Comparison of ENCODE assay signal across 18 cellular contexts in the genomic region with DNA sequence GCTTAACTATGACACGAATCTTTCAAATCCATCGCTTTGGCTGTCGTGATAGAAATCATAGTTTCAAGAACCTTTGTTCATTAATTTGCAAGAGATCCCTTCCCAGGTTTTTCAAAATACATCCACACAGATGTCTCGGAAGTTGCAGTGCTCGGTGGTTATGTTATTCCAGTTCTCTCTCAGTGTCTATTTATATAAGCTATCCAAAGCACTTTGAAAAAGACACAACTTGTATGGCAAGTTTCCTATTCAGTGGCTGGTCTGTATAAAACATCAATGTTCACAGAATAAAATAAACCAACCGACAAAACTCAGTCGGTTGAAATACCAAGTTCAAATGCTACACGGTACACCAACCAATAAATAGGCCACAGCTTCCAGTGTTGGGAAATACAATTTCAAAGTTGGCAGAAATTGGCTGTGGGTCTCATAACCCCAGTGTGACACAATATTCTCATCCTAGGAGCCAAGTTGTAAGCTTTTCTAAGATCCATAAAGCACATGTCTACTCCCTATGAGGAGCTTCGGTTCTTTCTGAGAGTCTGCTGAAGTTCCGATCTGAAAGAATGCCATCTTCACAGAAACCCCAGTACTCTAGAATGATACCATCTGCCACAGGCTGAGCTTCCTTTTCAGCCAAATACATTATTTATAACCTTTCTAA. TPM values are rescaled to one million over a fixed set of nuclear protein-coding genes. Genes with fewer than 3 reads are reported as not detected.
DNase-seq lines count a peak whose midpoint lies in the region; ATAC-seq, FAIRE-seq and TF ChIP-seq lines count a peak whose summit lies in the region.
"Had no signal": no experiment of that assay in that cellular context is flagged by ENCODE, and none has a peak within 500 bp of the region (broad histone marks: within the 10 kb centered on the region; RNA-seq: fewer than 3 reads in every experiment).

No MANE protein-coding gene starts in this region.

- H3K27ac ChIP-seq in heart right ventricle (peak overlapping the region in 2 of 10 donors; percentile 17 to 21), right cardiac atrium (ENCODE audit: low read length) (no peak overlapping the region), thymus (ENCODE audit: low read depth) (peak overlapping the region; percentile 75)
- H3K27ac ChIP-seq: body of pancreas, SJSA1, uterus had no signal

- CTCF ChIA-PET in WTC11 (lab: Charles Lee), result interaction anchor here (0.7 kb wide), 1 partner anchor 12 kb away, joined by 3 read pairs; no protein-coding TSS in a partner anchor

- H3K4me1 Mint-ChIP-seq in WTC11 (peaks cover 5% of the 10 kb centered on the region; the same call in 1 of the 2 replicates), immature natural killer cell (peaks cover 58 to 99% of the 10 kb centered on the region in 2 donors)

- H3K27me3 Mint-ChIP-seq in WTC11 (ENCODE audit: low read depth), result no peaks in the 10 kb centered on the region
- H3K27me3 Mint-ChIP-seq in immature natural killer cell (ENCODE audit: low read depth in 3 of 3), result peaks cover 0 to 1% (median 0%) of the 10 kb centered on the region in 3 donors
- H3K27me3 Mint-ChIP-seq: B cell had no signal

- no peak for DNase-seq in heart right ventricle
- DNase-seq in right cardiac atrium, result no peak
- no peak for DNase-seq in WTC11 (ENCODE audit: low spot score)
- DNase-seq in immature natural killer cell, result no peak
- no peak for DNase-seq in GM12891 (ENCODE audit: insufficient read length, low spot score)
- no peak for DNase-seq in GOT3 (lab: John Stamatoyannopoulos, UW)
- DNase-seq: activated CD8-positive, alpha-beta memory T cell treated with anti-CD3 and anti-CD28 coated beads, Interleukin-2, amount 50 U/mL, for 4 hours; body of pancreas; effector CD4-positive, alpha-beta T cell; NCI-H2171; stimulated activated CD4-positive, alpha-beta T cell treated with anti-CD3 and anti-CD28 coated beads, Interleukin-2, amount 100 ng/mL, for 24 hours; stimulated activated CD8-positive, alpha-beta memory T cell treated with anti-CD3 and anti-CD28 coated beads, Interleukin-4, amount 100 ng/mL, for 48 hours; uterus had no signal

- TF ChIP-seq POLR2A in GM12891 (IDR thresholded peaks at IDR 0.05; ENCODE audit: low read depth, low read length), result no peak

- peaks cover 0 to 31% (median 10%) of the 10 kb centered on the region in 9 donors for H3K4me1 ChIP-seq in heart right ventricle
- H3K4me1 ChIP-seq in right cardiac atrium (ENCODE audit: control insufficient read depth, insufficient read depth, low read length), result no peaks in the 10 kb centered on the region
- peaks cover 2% of the 10 kb centered on the region for H3K4me1 ChIP-seq in thymus (ENCODE audit: control insufficient read depth, insufficient read depth, low read length)
- H3K4me1 ChIP-seq: body of pancreas, SJSA1, uterus had no signal

- H3K36me3 Mint-ChIP-seq in WTC11 (peaks cover 5% of the 10 kb centered on the region), immature natural killer cell (peaks cover 6 to 17% (median 11%) of the 10 kb centered on the region in 3 donors)

- 79 to 80% methylated on average over 10 of the region's 10 CpGs for WGBS in heart right ventricle, 2 donors
- 84% methylated on average over 10 of the region's 10 CpGs for WGBS in right cardiac atrium
- 86% methylated on average over 10 of the region's 10 CpGs for WGBS in thymus

- H3K9me3 ChIP-seq in heart right ventricle (no peaks in the 10 kb centered on the region), right cardiac atrium (ENCODE audit: control insufficient read depth, low read length) (no peaks in the 10 kb centered on the region), thymus (ENCODE audit: control insufficient read depth) (no peaks in the 10 kb centered on the region)
- H3K9me3 ChIP-seq: body of pancreas, SJSA1, uterus had no signal

- H3K27me3 ChIP-seq in heart right ventricle (no peaks in the 10 kb centered on the region), right cardiac atrium (ENCODE audit: control insufficient read depth, insufficient read depth) (no peaks in the 10 kb centered on the region), thymus (ENCODE audit: control insufficient read depth, insufficient read depth) (no peaks in the 10 kb centered on the region)
- H3K27me3 ChIP-seq: body of pancreas, SJSA1, uterus had no signal

- no peak for FAIRE-seq in GM12891 (lab: Jason Lieb, UNC)
- FAIRE-seq: islet of Langerhans had no signal

- H3K36me3 ChIP-seq in heart right ventricle, result peaks cover 0 to 22% (median 2%) of the 10 kb centered on the region in 9 donors
- H3K36me3 ChIP-seq in thymus (ENCODE audit: control insufficient read depth, insufficient read depth), result peaks cover 18% of the 10 kb centered on the region
- H3K36me3 ChIP-seq: SJSA1, uterus had no signal

- POLR2A ChIA-PET in WTC11 (lab: Charles Lee), result no interaction called here

- H3K9me3 Mint-ChIP-seq in WTC11 (no peaks in the 10 kb centered on the region), immature natural killer cell (no peaks in the 10 kb centered on the region)

- H3K4me3 Mint-ChIP-seq in WTC11 (no peak overlapping the region), immature natural killer cell (no peak overlapping the region)
- H3K4me3 Mint-ChIP-seq: B cell had no signal

- ATAC-seq in heart right ventricle, result peak in 5 of 8 donors; percentile 17 to 62 (median 56)
- ATAC-seq in right cardiac atrium, result no peak
- ATAC-seq in WTC11, result no peak
- ATAC-seq in GM21576 (IDR thresholded peaks at IDR 0.05; ENCODE audit: unreplicated experiment), result no peak
- ATAC-seq: body of pancreas had no signal

- intact Hi-C loops in heart right ventricle (cut with DNase I), result no loop called here
- intact Hi-C loops in right cardiac atrium (cut with DNase I), result no loop called here

- H3K4me3 ChIP-seq in heart right ventricle (no peak overlapping the region), right cardiac atrium (ENCODE audit: low read length) (no peak overlapping the region), thymus (ENCODE audit: low read length) (no peak overlapping the region)
- H3K4me3 ChIP-seq: body of pancreas, SJSA1, uterus had no signal

- TF ChIP-seq CTCF in heart right ventricle (IDR thresholded peaks at IDR 0.05), result no peak
- TF ChIP-seq CTCF in WTC11 (IDR thresholded peaks at IDR 0.05), result no peak

- H3K27ac Mint-ChIP-seq in WTC11 (peak overlapping the region; percentile 47; the same call in 1 of the 2 replicates), immature natural killer cell (peak overlapping the region in 4 of 6 donors; percentile 26 to 53 (median 35))
- H3K27ac Mint-ChIP-seq: B cell had no signal

TF ChIP-seq in WTC11, 78 proteins besides CTCF, POLR2A, EP300 and RAD21 (continues in another document):
- TF ChIP-seq GTF2I (CRISPR knock-in tag; conservative IDR thresholded peaks at IDR 0.05) (no peak), IRF2 (CRISPR knock-in tag; IDR thresholded peaks at IDR 0.05; ENCODE audit: borderline replicate concordance, low read depth) (no peak), NR3C1 (CRISPR knock-in tag; conservative IDR thresholded peaks at IDR 0.05; ENCODE audit: low read depth) (no peak)
- TF ChIP-seq, protein P1, sequence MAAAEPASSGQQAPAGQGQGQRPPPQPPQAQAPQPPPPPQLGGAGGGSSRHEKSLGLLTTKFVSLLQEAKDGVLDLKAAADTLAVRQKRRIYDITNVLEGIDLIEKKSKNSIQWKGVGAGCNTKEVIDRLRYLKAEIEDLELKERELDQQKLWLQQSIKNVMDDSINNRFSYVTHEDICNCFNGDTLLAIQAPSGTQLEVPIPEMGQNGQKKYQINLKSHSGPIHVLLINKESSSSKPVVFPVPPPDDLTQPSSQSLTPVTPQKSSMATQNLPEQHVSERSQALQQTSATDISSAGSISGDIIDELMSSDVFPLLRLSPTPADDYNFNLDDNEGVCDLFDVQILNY (CRISPR knock-in tag; IDR thresholded peaks at IDR 0.05), result no peak

TF ChIP-seq in GM12891, 5 proteins besides CTCF, POLR2A, EP300 and RAD21:
- no peak for TF ChIP-seq POLR2AphosphoS5 (IDR thresholded peaks at IDR 0.05; ENCODE audit: low read depth, low read length)
- no peak for TF ChIP-seq POU2F2 (IDR thresholded peaks at IDR 0.05; ENCODE audit: low read depth, low read length)
- no peak for TF ChIP-seq SPI1 (IDR thresholded peaks at IDR 0.05; ENCODE audit: low read depth, low read length)
- no peak for TF ChIP-seq PAX5 (IDR thresholded peaks at IDR 0.05; ENCODE audit: insufficient read depth, low read length, severe bottlenecking)
- TF ChIP-seq TAF1 (IDR thresholded peaks at IDR 0.05; ENCODE audit: low read depth, low read length), result no peak

RNA-seq across cellular contexts. Expression of a gene that starts 23.7 kb away (rescaled TPM):
- total RNA-seq in heart right ventricle, result 10 to 100 TPM; 34.2 to 73.7 (median 52.0) TPM
- 10 to 100 TPM in 1 of 2 donors, 1 to 10 TPM in 1; 8.8 to 18.9 TPM for polyA plus RNA-seq in heart right ventricle
- total RNA-seq in right cardiac atrium, result 10 to 100 TPM; 32.7 to 48.3 (median 38.0) TPM
- polyA plus RNA-seq in right cardiac atrium, result 21.5 TPM
- 31.1 to 36.8 TPM (median 36.2 TPM) in 3 replicates for total RNA-seq in WTC11 (2021)
- polyA plus RNA-seq in immature natural killer cell, result 10 to 100 TPM; 42.7 to 100.0 (median 76.0) TPM
- polyA plus RNA-seq in thymus, result 172 TPM
- polyA plus RNA-seq in GM12891 (2012; ENCODE audit: low read depth, missing spikeins), result 0.32 TPM

Comparison
In these comparisons a context has a peak if more than half of its experiments do, and no peak if none do; other contexts are left out.
1. ATAC-seq: peak in heart right ventricle (5 of 8); none in right cardiac atrium (0 of 2), WTC11 (single experiment) and GM21576 (single experiment).